ENCODE assay signal across 8 cellular contexts in genomic region chr7:128937271-128937646, GRCh38. TPM values are rescaled to one million over a fixed set of nuclear protein-coding genes. Genes with fewer than 3 reads are reported as not detected.
DNase-seq lines count a peak whose midpoint lies in the region; ATAC-seq and TF ChIP-seq lines count a peak whose summit lies in the region.

No MANE protein-coding gene starts in this region.

- peaks cover 41% of the 10 kb centered on the region for H3K4me1 Mint-ChIP-seq in T-helper 1 cell treated with Interleukin-12 subunit alpha and Interleukin-12 subunit beta and Interleukin-4 antibody, amounts not matched to agents 30 μg/mL and 1 μg/mL, for 36 hours (ENCODE audit: low read depth)
- peaks cover 52% of the 10 kb centered on the region for H3K4me1 Mint-ChIP-seq in stimulated activated effector memory CD8-positive, alpha-beta T cell treated with anti-CD3 and anti-CD28 coated beads, Interleukin-12 subunit alpha, Interleukin-12 subunit beta, amount 100 ng/mL, for 72 hours

- H3K9me3 Mint-ChIP-seq in T-helper 1 cell treated with Interleukin-12 subunit alpha and Interleukin-12 subunit beta and Interleukin-4 antibody, amounts not matched to agents 30 μg/mL and 1 μg/mL, for 36 hours: no peaks in the 10 kb centered on the region
- H3K9me3 Mint-ChIP-seq in stimulated activated effector memory CD8-positive, alpha-beta T cell treated with anti-CD3 and anti-CD28 coated beads, Interleukin-12 subunit alpha, Interleukin-12 subunit beta, amount 100 ng/mL, for 72 hours: no peaks in the 10 kb centered on the region

- ATAC-seq in stimulated activated effector memory CD8-positive, alpha-beta T cell treated with anti-CD3 and anti-CD28 coated beads, Interleukin-12 subunit alpha, Interleukin-12 subunit beta, amount 100 ng/mL, for 72 hours: no peak
- no peak for ATAC-seq in GM19452 (IDR thresholded peaks at IDR 0.05; ENCODE audit: unreplicated experiment)

- peak overlapping the region; percentile 75 for H3K27ac Mint-ChIP-seq in T-helper 1 cell treated with Interleukin-12 subunit alpha and Interleukin-12 subunit beta and Interleukin-4 antibody, amounts not matched to agents 30 μg/mL and 1 μg/mL, for 36 hours
- H3K27ac Mint-ChIP-seq in stimulated activated effector memory CD8-positive, alpha-beta T cell treated with anti-CD3 and anti-CD28 coated beads, Interleukin-12 subunit alpha, Interleukin-12 subunit beta, amount 100 ng/mL, for 72 hours: peak overlapping the region; percentile 88

- no peak for DNase-seq in T-helper 1 cell
- DNase-seq in SJCRH30: no peak
- no peak for DNase-seq in stimulated activated effector memory CD8-positive, alpha-beta T cell treated with anti-CD3 and anti-CD28 coated beads, Interleukin-12 subunit alpha, Interleukin-12 subunit beta, amount 100 ng/mL, for 72 hours (ENCODE audit: low spot score in 2 of 2)
- DNase-seq in adrenal gland: no peak
- DNase-seq in stimulated activated CD4-positive, alpha-beta T cell treated with anti-CD3 and anti-CD28 coated beads, Interleukin-4, amount 100 ng/mL, for 1 hour: no peak

- H3K27me3 Mint-ChIP-seq in T-helper 1 cell treated with Interleukin-12 subunit alpha and Interleukin-12 subunit beta and Interleukin-4 antibody, amounts not matched to agents 30 μg/mL and 1 μg/mL, for 36 hours (ENCODE audit: low read depth): peaks cover 29% of the 10 kb centered on the region

- H3K36me3 Mint-ChIP-seq in T-helper 1 cell treated with Interleukin-12 subunit alpha and Interleukin-12 subunit beta and Interleukin-4 antibody, amounts not matched to agents 30 μg/mL and 1 μg/mL, for 36 hours (ENCODE audit: low read depth): peaks cover 5% of the 10 kb centered on the region
- peaks cover 21% of the 10 kb centered on the region for H3K36me3 Mint-ChIP-seq in stimulated activated effector memory CD8-positive, alpha-beta T cell treated with anti-CD3 and anti-CD28 coated beads, Interleukin-12 subunit alpha, Interleukin-12 subunit beta, amount 100 ng/mL, for 72 hours

- intact Hi-C loops in adrenal gland (cut with DNase I): no loop called here

- H3K4me1 ChIP-seq in SJCRH30: no peaks in the 10 kb centered on the region
- peaks cover 3 to 7% of the 10 kb centered on the region in 2 donors for H3K4me1 ChIP-seq in adrenal gland (replicated peaks in 1 of 2)

- H3K4me3 Mint-ChIP-seq in T-helper 1 cell treated with Interleukin-12 subunit alpha and Interleukin-12 subunit beta and Interleukin-4 antibody, amounts not matched to agents 30 μg/mL and 1 μg/mL, for 36 hours: peak overlapping the region; percentile 84
- H3K4me3 Mint-ChIP-seq in stimulated activated effector memory CD8-positive, alpha-beta T cell treated with anti-CD3 and anti-CD28 coated beads, Interleukin-12 subunit alpha, Interleukin-12 subunit beta, amount 100 ng/mL, for 72 hours: peak overlapping the region; percentile 87

- no peak for TF ChIP-seq POLR2A in adrenal gland (IDR thresholded peaks at IDR 0.05)

- H3K27ac ChIP-seq in SJCRH30 (no peak overlapping the region), adrenal gland (peak overlapping the region in 1 of 5 donors; percentile 60)

- H3K36me3 ChIP-seq in SJCRH30 (no peaks in the 10 kb centered on the region), adrenal gland (replicated peaks in 1 of 2) (no peaks in the 10 kb centered on the region)

- H3K27me3 ChIP-seq in SJCRH30: peaks cover 35% of the 10 kb centered on the region; the same call in 1 of the 2 replicates
- no peaks in the 10 kb centered on the region for H3K27me3 ChIP-seq in adrenal gland

- peak overlapping the region; percentile 51; the same call in 1 of the 2 replicates for H3K4me3 ChIP-seq in SJCRH30
- H3K4me3 ChIP-seq in iPS-11a (ENCODE audit: low read depth, low read length): peak overlapping the region; percentile 51
- H3K4me3 ChIP-seq in adrenal gland: peak overlapping the region in 1 of 4 donors; percentile 66

- TF ChIP-seq CTCF in adrenal gland (IDR thresholded peaks at IDR 0.05): no peak

- H3K9me3 ChIP-seq in SJCRH30 (replicated peaks) (no peaks in the 10 kb centered on the region), adrenal gland (replicated peaks in 1 of 3) (no peaks in the 10 kb centered on the region)

- WGBS in adrenal gland, 4 donors: 66 to 83% (median 68%) methylated on average over 13 to 17 of the region's 17 CpGs

RNA-seq across cellular contexts. Expression of gene IRF5, which starts 0.5 kb away (rescaled TPM):
- total RNA-seq in SJCRH30 (2014; rRNA removed; shearing (Covaris generic)): 0.08 and 0.16 TPM in 2 replicates
- total RNA-seq in adrenal gland: 10 to 100 TPM in 6 of 8 donors, 1 to 10 TPM in 2; 5.0 to 25.9 (median 13.3) TPM
- polyA plus RNA-seq in adrenal gland: 10 to 100 TPM in 1 of 3 donors, 1 to 10 TPM in 2; 1.9 to 16.7 (median 8.1) TPM

RNA-seq across cellular contexts. Expression of gene KCP, which starts 26.8 kb away (rescaled TPM):
- total RNA-seq in SJCRH30 (2014; rRNA removed; shearing (Covaris generic)): 0.20 and 0.38 TPM in 2 replicates
- under 1 TPM in 6 of 8 donors, not detected in 2; 0.11 to 0.55 (median 0.35) TPM for total RNA-seq in adrenal gland
- polyA plus RNA-seq in adrenal gland: 1 to 10 TPM in 1 of 3 donors, under 1 TPM in 1, not detected in 1; 0.37 to 8.0 TPM
